In genomic region chr19:12792853-12793289, GRCh38 we compare ENCODE assay signal across 8 cellular contexts. TPM values are rescaled to one million over a fixed set of nuclear protein-coding genes. Genes with fewer than 3 reads are reported as not detected.
DNase-seq lines count a peak whose midpoint lies in the region; TF ChIP-seq lines count a peak whose summit lies in the region.

No MANE protein-coding gene starts in this region.

- H3K36me3 Mint-ChIP-seq in activated CD4-positive, alpha-beta T cell treated with anti-CD3 and anti-CD28 coated beads, Interleukin-2, amount 10 ng/mL, durations not matched to agents 24 days and 14 days (ENCODE audit: low read depth): peaks cover 27% of the 10 kb centered on the region
- peaks cover 13% of the 10 kb centered on the region for H3K36me3 Mint-ChIP-seq in activated naive CD4-positive, alpha-beta T cell treated with anti-CD3 and anti-CD28 coated beads, Interleukin-2, amount 10 ng/mL, durations not matched to agents 7 days and 5 days
- no peaks in the 10 kb centered on the region for H3K36me3 Mint-ChIP-seq in immature natural killer cell

- peak overlapping the region; percentile 75 to 88 for H3K4me3 ChIP-seq in testis

- no peaks in the 10 kb centered on the region for H3K27me3 ChIP-seq in testis

- H3K36me3 ChIP-seq in testis (ENCODE audit: low read depth, missing control alignments): no peaks in the 10 kb centered on the region

- peak overlapping the region; percentile 93 to 98 for H3K27ac ChIP-seq in testis

- CTCF ChIA-PET in activated naive CD4-positive, alpha-beta T cell treated with anti-CD3 and anti-CD28 coated beads, Interleukin-2, amount 10 ng/mL, durations not matched to agents 7 days and 5 days (lab: Charles Lee): interaction anchor here (0.6 to 14.0 kb wide), 3 partner anchors 24 to 125 kb away, joined by 3 to 706 read pairs (median 3); partner anchors contain the start of gene HOOK2

- no peak for TF ChIP-seq CTCF in testis (IDR thresholded peaks at IDR 0.05)

- peaks cover 31% of the 10 kb centered on the region for H3K4me1 ChIP-seq in testis

- H3K4me3 Mint-ChIP-seq in activated CD4-positive, alpha-beta T cell treated with anti-CD3 and anti-CD28 coated beads, Interleukin-2, amount 10 ng/mL, durations not matched to agents 24 days and 14 days: peak overlapping the region; percentile 96
- peak overlapping the region; percentile 92 for H3K4me3 Mint-ChIP-seq in activated naive CD4-positive, alpha-beta T cell treated with anti-CD3 and anti-CD28 coated beads, Interleukin-2, amount 10 ng/mL, durations not matched to agents 7 days and 5 days
- peak overlapping the region; percentile 93 to 96 (median 95) for H3K4me3 Mint-ChIP-seq in immature natural killer cell

- intact Hi-C loops in activated CD4-positive, alpha-beta T cell treated with anti-CD3 and anti-CD28 coated beads, Interleukin-2, amount 10 ng/mL, durations not matched to agents 24 days and 14 days (cut with micrococcal nuclease): loop anchor here (2.0 to 5.0 kb wide), 2 partner anchors 71 to 364 kb away; partner anchors contain the start of gene TNPO2
- intact Hi-C loops in testis (cut with DNase I; ENCODE audit: low total_unique reads): loop anchor here (10.0 kb wide), 1 partner anchor 58 kb away; the partner anchor contains the start of genes GET3 and TRIR

- no peak for DNase-seq in activated CD4-positive, alpha-beta T cell treated with anti-CD3 and anti-CD28 coated beads, Interleukin-2, amount 10 ng/mL, durations not matched to agents 24 days and 14 days
- no peak for DNase-seq in activated CD4-positive, alpha-beta T cell treated with anti-CD3 and anti-CD28 coated beads, Interleukin-2, amount 50 U/mL, for 48 hours
- no peak for DNase-seq in activated naive CD4-positive, alpha-beta T cell treated with anti-CD3 and anti-CD28 coated beads, Interleukin-2, amount 10 ng/mL, durations not matched to agents 7 days and 5 days
- DNase-seq in immature natural killer cell (no peak), testis (no peak), NCI-H2107 treated with DMSO at 0.1 percent for 48 hours (lab: John Stamatoyannopoulos, UW; ENCODE audit: unreplicated experiment) (no peak), ecto neural progenitor cell (ENCODE audit: low spot score) (no peak), NCI-H1694 treated with DMSO at 0.1 percent for 48 hours (lab: John Stamatoyannopoulos, UW) (no peak)

- H3K4me1 Mint-ChIP-seq in activated CD4-positive, alpha-beta T cell treated with anti-CD3 and anti-CD28 coated beads, Interleukin-2, amount 10 ng/mL, durations not matched to agents 24 days and 14 days: peaks cover 43% of the 10 kb centered on the region
- H3K4me1 Mint-ChIP-seq in activated naive CD4-positive, alpha-beta T cell treated with anti-CD3 and anti-CD28 coated beads, Interleukin-2, amount 10 ng/mL, durations not matched to agents 7 days and 5 days: peaks cover 49% of the 10 kb centered on the region
- H3K4me1 Mint-ChIP-seq in immature natural killer cell: peaks cover 39 to 51% of the 10 kb centered on the region in 2 donors

- H3K9me3 Mint-ChIP-seq in activated CD4-positive, alpha-beta T cell treated with anti-CD3 and anti-CD28 coated beads, Interleukin-2, amount 10 ng/mL, durations not matched to agents 24 days and 14 days: no peaks in the 10 kb centered on the region
- no peaks in the 10 kb centered on the region for H3K9me3 Mint-ChIP-seq in activated naive CD4-positive, alpha-beta T cell treated with anti-CD3 and anti-CD28 coated beads, Interleukin-2, amount 10 ng/mL, durations not matched to agents 7 days and 5 days
- no peaks in the 10 kb centered on the region for H3K9me3 Mint-ChIP-seq in immature natural killer cell

- no peak for TF ChIP-seq POLR2A in testis (IDR thresholded peaks at IDR 0.05)

- WGBS in testis, 2 donors: 0% methylated on average over 21 to 22 of the region's 22 CpGs

- H3K27ac Mint-ChIP-seq in activated CD4-positive, alpha-beta T cell treated with anti-CD3 and anti-CD28 coated beads, Interleukin-2, amount 10 ng/mL, durations not matched to agents 24 days and 14 days: peak overlapping the region; percentile 97
- peak overlapping the region; percentile 99 for H3K27ac Mint-ChIP-seq in activated naive CD4-positive, alpha-beta T cell treated with anti-CD3 and anti-CD28 coated beads, Interleukin-2, amount 10 ng/mL, durations not matched to agents 7 days and 5 days
- H3K27ac Mint-ChIP-seq in immature natural killer cell: peak overlapping the region; percentile 93 to 100 (median 99)

- no peaks in the 10 kb centered on the region for H3K9me3 ChIP-seq in testis

- H3K27me3 Mint-ChIP-seq in activated CD4-positive, alpha-beta T cell treated with anti-CD3 and anti-CD28 coated beads, Interleukin-2, amount 10 ng/mL, durations not matched to agents 24 days and 14 days: no peaks in the 10 kb centered on the region
- peaks cover 7% of the 10 kb centered on the region for H3K27me3 Mint-ChIP-seq in activated naive CD4-positive, alpha-beta T cell treated with anti-CD3 and anti-CD28 coated beads, Interleukin-2, amount 10 ng/mL, durations not matched to agents 7 days and 5 days
- H3K27me3 Mint-ChIP-seq in immature natural killer cell (ENCODE audit: low read depth in 3 of 3): peaks cover 35 to 52% (median 42%) of the 10 kb centered on the region in 3 donors

RNA-seq across cellular contexts. Expression of gene JUNB, which starts 1.6 kb away (rescaled TPM):
- total RNA-seq in activated CD4-positive, alpha-beta T cell treated with anti-CD3 and anti-CD28 coated beads, Interleukin-2, amount 10 ng/mL, durations not matched to agents 24 days and 14 days: 302 and 310 TPM in 2 replicates
- polyA plus RNA-seq in immature natural killer cell (100 to 1,000 TPM; 620 to 796 (median 697) TPM), testis (ENCODE audit: insufficient read depth, low read depth, low replicate concordance) (54.5 TPM)
- total RNA-seq in testis: 100 to 1,000 TPM in 1 of 2 donors, 10 to 100 TPM in 1; 75.9 to 143 TPM

RNA-seq across cellular contexts. Expression of gene PRDX2, which starts 8.7 kb away (rescaled TPM):
- 277 and 294 TPM in 2 replicates for total RNA-seq in activated CD4-positive, alpha-beta T cell treated with anti-CD3 and anti-CD28 coated beads, Interleukin-2, amount 10 ng/mL, durations not matched to agents 24 days and 14 days
- 100 to 1,000 TPM; 157 to 165 (median 159) TPM for polyA plus RNA-seq in immature natural killer cell
- 100 to 1,000 TPM in 1 of 2 donors, 10 to 100 TPM in 1; 72.1 to 117 TPM for total RNA-seq in testis
- 87.1 TPM for polyA plus RNA-seq in testis (ENCODE audit: insufficient read depth, low read depth, low replicate concordance)

RNA-seq across cellular contexts. Expression of gene THSD8, which starts 9.0 kb away (rescaled TPM):
- total RNA-seq in activated CD4-positive, alpha-beta T cell treated with anti-CD3 and anti-CD28 coated beads, Interleukin-2, amount 10 ng/mL, durations not matched to agents 24 days and 14 days: 26.8 and 32.7 TPM in 2 replicates
- polyA plus RNA-seq in immature natural killer cell (10 to 100 TPM in 1 of 3 donors, 1 to 10 TPM in 2; 3.0 to 11.0 (median 4.5) TPM), testis (ENCODE audit: insufficient read depth, low read depth, low replicate concordance) (27.9 TPM)
- 10 to 100 TPM in 1 of 2 donors, 1 to 10 TPM in 1; 3.0 to 14.0 TPM for total RNA-seq in testis

RNA-seq across cellular contexts. Expression of gene RNASEH2A, which starts 13.5 kb away (rescaled TPM):
- 35.8 and 51.5 TPM in 2 replicates for total RNA-seq in activated CD4-positive, alpha-beta T cell treated with anti-CD3 and anti-CD28 coated beads, Interleukin-2, amount 10 ng/mL, durations not matched to agents 24 days and 14 days
- polyA plus RNA-seq in immature natural killer cell (10 to 100 TPM; 27.7 to 45.4 (median 37.5) TPM), testis (ENCODE audit: insufficient read depth, low read depth, low replicate concordance) (14.1 TPM)
- total RNA-seq in testis: 10 to 100 TPM; 15.7 to 18.6 TPM

RNA-seq across cellular contexts. Expression of gene HOOK2, which starts 17.5 kb away (rescaled TPM):
- 17.8 and 18.3 TPM in 2 replicates for total RNA-seq in activated CD4-positive, alpha-beta T cell treated with anti-CD3 and anti-CD28 coated beads, Interleukin-2, amount 10 ng/mL, durations not matched to agents 24 days and 14 days
- 1 to 10 TPM in 2 of 3 donors, not detected in 1; 2.1 to 2.5 TPM for polyA plus RNA-seq in immature natural killer cell
- 10 to 100 TPM; 54.4 to 63.4 TPM for total RNA-seq in testis
- 30.0 TPM for polyA plus RNA-seq in testis (ENCODE audit: insufficient read depth, low read depth, low replicate concordance)
